ENCODE assay signal across 8 cellular contexts in the genomic region with DNA sequence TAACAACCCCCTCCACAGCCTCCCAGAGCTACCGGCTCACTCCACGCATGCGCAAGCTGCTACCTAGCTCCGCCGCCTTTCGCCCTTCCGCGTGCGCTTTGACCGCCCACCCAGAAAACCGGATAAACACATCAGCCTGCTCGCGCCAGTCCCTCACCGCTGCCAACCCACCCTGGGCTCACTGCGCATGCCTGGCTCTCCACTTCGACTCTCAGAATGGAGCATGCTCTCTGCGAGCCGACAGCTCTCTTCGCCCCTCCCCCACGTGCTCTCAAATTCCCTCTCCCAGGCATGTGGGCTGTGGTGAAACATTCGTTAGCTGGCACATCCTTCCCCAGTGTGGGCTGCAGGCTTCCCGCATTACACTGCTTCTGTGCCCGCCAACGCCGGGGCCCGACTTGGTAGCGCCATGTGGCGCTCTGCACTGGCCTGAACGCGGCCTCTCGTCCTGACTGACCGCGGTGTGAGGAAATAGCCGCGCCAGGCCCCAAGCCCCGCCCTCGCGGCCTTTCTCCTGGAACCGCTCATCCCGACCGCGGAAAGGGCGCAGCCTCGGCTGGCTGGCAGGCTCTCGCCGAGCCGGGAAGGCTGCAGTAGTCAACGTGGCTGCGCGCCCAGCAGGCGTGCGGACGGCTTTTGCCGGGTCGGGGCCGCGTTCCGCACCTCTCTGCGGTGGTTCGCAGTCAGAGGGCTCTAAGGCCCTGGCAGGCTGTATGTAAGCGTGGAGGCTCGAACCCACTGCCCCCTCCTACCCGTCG. TPM values are rescaled to one million over a fixed set of nuclear protein-coding genes. Genes with fewer than 3 reads are reported as not detected.
DNase-seq lines count a peak whose midpoint lies in the region; ATAC-seq, FAIRE-seq and TF ChIP-seq lines count a peak whose summit lies in the region.

No MANE protein-coding gene starts in this region.

- H3K36me3 ChIP-seq in keratinocyte (ENCODE audit: control insufficient read depth in 2 of 2, extremely low read depth in 1 of 2, insufficient read depth in 2 of 2, low read length in 2 of 2), result no peaks in the 10 kb centered on the region

- dilution Hi-C loops in keratinocyte (cut with MboI; ENCODE audit: extremely low pct_ligation_motif_present, low sequenced_read_pairs), result loop anchor here (25.0 kb wide), 1 partner anchor 141 kb away; no protein-coding TSS in a partner anchor

- peak; percentile 74 for ATAC-seq in HG03378 (IDR thresholded peaks at IDR 0.05; ENCODE audit: unreplicated experiment)

- H2AFZ ChIP-seq in keratinocyte (ENCODE audit: control insufficient read depth, low read length), result peak overlapping the region; percentile 95

- TF ChIP-seq CTCF in keratinocyte (optimal IDR thresholded peaks at IDR 0.05 in 1 of 3, IDR thresholded peaks at IDR 0.05 in 1 of 3, conservative IDR thresholded peaks at IDR 0.05 in 1 of 3; ENCODE audit: extremely low read depth in 1 of 3, insufficient read depth in 2 of 3, low read length in 3 of 3), result no peak

- no peaks in the 10 kb centered on the region for H3K9me3 ChIP-seq in keratinocyte (ENCODE audit: control insufficient read depth, low read depth, low read length)

- peak; percentile 100 for DNase-seq in AML-193 (lab: John Stamatoyannopoulos, UW)
- peak; percentile 99 for DNase-seq in NCI-H446 treated with DMSO at 0.1 percent for 48 hours (lab: John Stamatoyannopoulos, UW)
- DNase-seq in activated CD4-positive, CD25-positive, alpha-beta regulatory T cell treated with anti-CD3 and anti-CD28 coated beads, Interleukin-2, amount 50 U/mL, for 72 hours, result peak; percentile 98
- DNase-seq in cerebellar nuclear complex (lab: John Stamatoyannopoulos, UW), result peak; percentile 81 to 90
- DNase-seq in keratinocyte (ENCODE audit: low read depth, low spot score), result peak; percentile 97
- DNase-seq in stimulated activated CD4-positive, alpha-beta T cell treated with anti-CD3 and anti-CD28 coated beads, Interleukin-12 subunit alpha, Interleukin-12 subunit beta, amount 100 ng/mL, for 48 hours (ENCODE audit: low read depth in 2 of 3, low spot score in 1 of 3), result peak; percentile 99 to 100 (median 100)

- H3K9ac ChIP-seq in keratinocyte (ENCODE audit: control insufficient read depth, extremely low read depth, insufficient read depth, low read length), result peak overlapping the region; percentile 95

- H3K79me2 ChIP-seq in keratinocyte (ENCODE audit: control insufficient read depth, insufficient read depth, low read length), result peaks cover 41% of the 10 kb centered on the region

- peak; percentile 53 for TF ChIP-seq POLR2A in GM19099 (IDR thresholded peaks at IDR 0.05; ENCODE audit: extremely low read depth, insufficient read length, low read depth)

- H3K27me3 ChIP-seq in keratinocyte (ENCODE audit: control insufficient read depth, extremely low read depth, insufficient read depth, low read length), result no peaks in the 10 kb centered on the region

- H3K4me1 ChIP-seq in keratinocyte (ENCODE audit: control insufficient read depth, extremely low read depth, insufficient read depth, low read length), result peaks cover 16% of the 10 kb centered on the region

- H3K9me1 ChIP-seq in keratinocyte (ENCODE audit: control insufficient read depth, extremely low read depth, insufficient read depth, low read length), result no peaks in the 10 kb centered on the region

- H4K20me1 ChIP-seq in keratinocyte (ENCODE audit: control insufficient read depth, extremely low read depth, insufficient read depth, low read length), result peaks cover 17% of the 10 kb centered on the region

- peak overlapping the region; percentile 93 for H3K27ac ChIP-seq in keratinocyte (ENCODE audit: control insufficient read depth, insufficient read depth, low read length)

- peak overlapping the region; percentile 81 for H3K4me2 ChIP-seq in keratinocyte (ENCODE audit: control insufficient read depth, extremely low read depth, insufficient read depth, low read depth, low read length)

- peak overlapping the region; percentile 79 to 95 (median 93) for H3K4me3 ChIP-seq in keratinocyte (ENCODE audit: control insufficient read depth in 2 of 3, extremely low read depth in 1 of 3, insufficient read depth in 2 of 3, low read depth in 1 of 3, low read length in 3 of 3)

- FAIRE-seq in keratinocyte (lab: Jason Lieb, UNC), result peak; percentile 83

RNA-seq across cellular contexts. Expression of a gene that starts 0.4 kb away (rescaled TPM):
- polyA plus RNA-seq in keratinocyte, result 4.1 to 10.3 TPM (median 9.5 TPM) in 3 replicates
- 3.2 TPM for polyA plus RNA-seq in keratinocyte (2011; ENCODE audit: low read depth)
- 3.2 and 8.6 TPM in 2 replicates for polyA plus RNA-seq in keratinocyte (2011; cell fraction: cytosol; rRNA removed)
- polyA plus RNA-seq in keratinocyte (2011; cell fraction: nucleus; rRNA removed), result 10.3 and 11.5 TPM in 2 replicates
- polyA plus RNA-seq in keratinocyte (2012; ENCODE audit: low replicate concordance), result 6.6 and 11.0 TPM in 2 replicates
- 12.4 to 22.8 TPM (median 15.4 TPM) in 3 replicates for polyA minus RNA-seq in keratinocyte
- 11.1 TPM for polyA minus RNA-seq in keratinocyte (2011; cell fraction: cytosol; rRNA and poly(A)+ RNA removed)
- 8.1 and 15.7 TPM in 2 replicates for polyA minus RNA-seq in keratinocyte (2011; cell fraction: nucleus; rRNA and poly(A)+ RNA removed)

RNA-seq across cellular contexts. Expression of a gene that starts 53.6 kb away (rescaled TPM):
- 32.5 to 46.9 TPM (median 43.9 TPM) in 3 replicates for polyA plus RNA-seq in keratinocyte
- polyA plus RNA-seq in keratinocyte (2011; ENCODE audit: low read depth), result 9.3 TPM
- 33.7 and 43.5 TPM in 2 replicates for polyA plus RNA-seq in keratinocyte (2011; cell fraction: cytosol; rRNA removed)
- 34.3 and 34.6 TPM in 2 replicates for polyA plus RNA-seq in keratinocyte (2011; cell fraction: nucleus; rRNA removed)
- 20.0 and 33.2 TPM in 2 replicates for polyA plus RNA-seq in keratinocyte (2012; ENCODE audit: low replicate concordance)
- polyA minus RNA-seq in keratinocyte, result 41.0 to 79.4 TPM (median 49.6 TPM) in 3 replicates
- polyA minus RNA-seq in keratinocyte (2011; cell fraction: cytosol; rRNA and poly(A)+ RNA removed), result 33.6 TPM
- polyA minus RNA-seq in keratinocyte (2011; cell fraction: nucleus; rRNA and poly(A)+ RNA removed), result 20.3 and 28.1 TPM in 2 replicates

Comparison
In these comparisons a context has a peak if more than half of its experiments do, and no peak if none do; other contexts are left out.
1. Peak in every context shown above with its lines: DNase-seq, ATAC-seq, H3K4me3 ChIP-seq and H3K27ac ChIP-seq.